In genomic region chr4:7332216-7333023, GRCh38 we compare ENCODE assay signal across 12 cellular contexts.
DNase-seq lines count a peak whose midpoint lies in the region; ATAC-seq and TF ChIP-seq lines count a peak whose summit lies in the region.
"Had no signal": no experiment of that assay in that cellular context is flagged by ENCODE, and none has a peak within 500 bp of the region (broad histone marks: within the 10 kb centered on the region; RNA-seq: fewer than 3 reads in every experiment).

No MANE protein-coding gene starts in this region.

- no peaks in the 10 kb centered on the region for H3K36me3 ChIP-seq in right atrium auricular region
- H3K36me3 ChIP-seq: thoracic aorta had no signal

- ATAC-seq in Right ventricle myocardium inferior (peak; percentile 23), HG03354 (IDR thresholded peaks at IDR 0.05; ENCODE audit: poor library complexity, severe bottlenecking, unreplicated experiment) (no peak)

- no peak overlapping the region for H3K27ac ChIP-seq in right atrium auricular region
- H3K27ac ChIP-seq: thoracic aorta had no signal

- H3K4me3 ChIP-seq in right atrium auricular region (no peak overlapping the region), astrocyte of the cerebellum (ENCODE audit: low read depth, low read length) (no peak overlapping the region)
- H3K4me3 ChIP-seq: thoracic aorta had no signal

- H3K9me3 ChIP-seq in right atrium auricular region = no peaks in the 10 kb centered on the region
- H3K9me3 ChIP-seq: thoracic aorta had no signal

- DNase-seq in Right ventricle myocardium inferior (ENCODE audit: missing footprints) (peak; percentile 73), right atrium auricular region (ENCODE audit: low spot score) (no peak), astrocyte of the cerebellum (ENCODE audit: low read depth) (peak; percentile 77), kidney tubule cell (ENCODE audit: low spot score) (peak; percentile 59), NCI-H2196 (lab: John Stamatoyannopoulos, UW; ENCODE audit: unreplicated experiment) (no peak), G401 (ENCODE audit: low spot score) (no peak), SIG-M5 (lab: John Stamatoyannopoulos, UW) (no peak)
- DNase-seq: activated B cell treated with CpG ODN at 0.5 μM for 24 hours; activated T-cell treated with anti-CD3 and anti-CD28 coated beads, Interleukin-2, amount 50 U/mL, for 24 hours; NCI-H446 had no signal

- intact Hi-C loops in Right ventricle myocardium inferior (cut with DNase I) = loop anchor here (2.0 kb wide), 1 partner anchor 140 kb away; the partner anchor contains the start of gene SORCS2

- H3K4me1 ChIP-seq in right atrium auricular region = peaks cover 0 to 17% of the 10 kb centered on the region in 2 donors

- TF ChIP-seq CTCF in right atrium auricular region (IDR thresholded peaks at IDR 0.05) (no peak), astrocyte of the cerebellum (IDR thresholded peaks at IDR 0.05; ENCODE audit: low read depth, low read length, missing control alignments) (no peak)

- H3K27me3 ChIP-seq in right atrium auricular region = no peaks in the 10 kb centered on the region

- in situ Hi-C loops in astrocyte of the cerebellum (cut with HindIII; ENCODE audit: low sequenced_read_pairs) (no loop called here), G401 (cut with HindIII; ENCODE audit: low sequenced_read_pairs) (no loop called here)

Comparison
In these comparisons a context has a peak if more than half of its experiments do, and no peak if none do; other contexts are left out.
1. DNase-seq: peak in Right ventricle myocardium inferior (single experiment), astrocyte of the cerebellum (single experiment) and kidney tubule cell (single experiment); none in right atrium auricular region (single experiment), NCI-H2196 (single experiment), G401 (single experiment) and SIG-M5 (single experiment).